In genomic region chr15:77974416-77975331, GRCh38 we compare ENCODE assay signal across 1 cellular context.
TF ChIP-seq lines count a peak whose summit lies in the region.

No MANE protein-coding gene starts in this region.

TF ChIP-seq in SK-N-SH treated with all-trans-retinoic acid at 6 μM for 48 hours, 23 proteins besides CTCF, POLR2A, EP300 and RAD21 (continued from another document):
- TF ChIP-seq POU6F1 (CRISPR knock-in tag; IDR thresholded peaks at IDR 0.05; ENCODE audit: borderline replicate concordance, low read depth) (no peak), GLIS3 (CRISPR knock-in tag; IDR thresholded peaks at IDR 0.05) (no peak), BACH2 (CRISPR knock-in tag; IDR thresholded peaks at IDR 0.05; ENCODE audit: borderline replicate concordance) (no peak), ZFP3 (CRISPR knock-in tag; IDR thresholded peaks at IDR 0.05) (no peak), CSDC2 (CRISPR knock-in tag; IDR thresholded peaks at IDR 0.05) (no peak), TCF4 (CRISPR knock-in tag; IDR thresholded peaks at IDR 0.05; ENCODE audit: borderline replicate concordance) (no peak), TSHZ2 (CRISPR knock-in tag; IDR thresholded peaks at IDR 0.05) (no peak), OSR1 (CRISPR knock-in tag; IDR thresholded peaks at IDR 0.05) (no peak), CSRNP3 (CRISPR knock-in tag; IDR thresholded peaks at IDR 0.05) (no peak), ZFP30 (CRISPR knock-in tag; IDR thresholded peaks at IDR 0.05) (no peak), ZNF565 (CRISPR knock-in tag; conservative IDR thresholded peaks at IDR 0.05; ENCODE audit: low read depth) (no peak), PATZ1 (CRISPR knock-in tag; IDR thresholded peaks at IDR 0.05; ENCODE audit: borderline replicate concordance) (no peak), ZNF8 (CRISPR knock-in tag; IDR thresholded peaks at IDR 0.05) (no peak)
